In the genomic region with DNA sequence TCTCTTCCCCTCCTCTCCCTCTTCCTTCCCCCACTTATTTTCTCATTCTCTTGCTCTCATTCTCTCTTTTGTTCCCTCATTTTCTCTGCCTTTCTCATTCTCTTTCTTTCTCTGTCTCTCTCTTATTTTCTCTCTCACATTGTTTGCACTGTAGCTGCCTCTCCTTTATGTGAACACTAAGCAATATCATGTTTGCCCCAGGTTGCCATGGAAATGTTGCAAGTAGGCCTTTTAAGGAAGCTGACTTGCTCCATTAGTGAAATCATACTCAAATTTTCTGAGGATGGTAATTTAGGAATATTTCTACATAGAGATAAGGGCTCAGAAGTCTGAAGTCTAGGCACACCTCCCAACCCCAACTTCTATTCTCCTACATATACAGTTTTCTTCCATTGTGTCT, we compare ENCODE assay signal across 9 cellular contexts.
"Had no signal": no experiment of that assay in that cellular context is flagged by ENCODE, and none has a peak within 500 bp of the region (broad histone marks: within the 10 kb centered on the region; RNA-seq: fewer than 3 reads in every experiment).

No MANE protein-coding gene starts in this region.

- DNase-seq: GM23248, GOT3, H7, H9, HCEC 1CT, HFFc6 had no signal

- ATAC-seq: GM23338, HCT116 had no signal

- H3K4me3 ChIP-seq: GM23248, GM23338, HAP-1 had no signal
